Comparison of ENCODE assay signal across 17 cellular contexts in the genomic region with DNA sequence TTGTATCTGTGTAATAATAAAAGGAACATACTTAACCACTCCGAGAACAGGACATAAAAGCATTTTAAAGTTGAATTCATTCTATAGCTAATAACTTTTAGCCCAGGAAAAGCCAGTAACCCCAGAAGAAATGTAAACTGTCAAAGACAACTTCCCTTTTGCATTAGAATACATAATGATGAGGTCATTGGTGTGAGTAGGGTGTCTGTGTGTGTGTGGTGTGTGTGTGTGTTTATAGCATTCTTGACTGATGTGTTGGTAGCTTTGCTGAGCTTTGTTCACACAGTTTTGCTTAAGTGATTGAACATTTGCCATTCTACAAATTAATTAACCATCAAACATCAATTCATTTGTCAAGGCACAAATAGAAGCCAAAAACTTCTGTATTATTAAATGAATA.
"Had no signal": no experiment of that assay in that cellular context is flagged by ENCODE, and none has a peak within 500 bp of the region (broad histone marks: within the 10 kb centered on the region; RNA-seq: fewer than 3 reads in every experiment).

No MANE protein-coding gene starts in this region.

- H3K9me3 ChIP-seq: testis, transverse colon had no signal

- H3K4me3 Mint-ChIP-seq: dendritic cell treated with granulocyte-macrophage colony-stimulating factor and Interleukin-4, amounts not matched to agents 40 ng/mL and 50 ng/mL, for 4 days; effector memory CD8-positive, alpha-beta T cell; naive thymus-derived CD8-positive, alpha-beta T cell; neural crest cell; stimulated activated naive B cell treated with anti-CD40 and anti-IgM and Interleukin-4, amounts not matched to agents 10 μg/mL and 1 μg/mL and 100 μg/mL, for 72 hours; stimulated activated naive CD8-positive, alpha-beta T cell treated with anti-CD3 and anti-CD28 coated beads, Interleukin-15, amount 100 ng/mL, for 72 hours had no signal

- H3K27me3 ChIP-seq: testis, transverse colon had no signal

- DNase-seq: effector memory CD8-positive, alpha-beta T cell; erythroblast; foreskin melanocyte; glutamatergic neuron; islet precursor cell; mammary epithelial cell; mucosa of descending colon; naive thymus-derived CD8-positive, alpha-beta T cell; posterior cingulate gyrus; stimulated activated CD4-positive, alpha-beta T cell treated with anti-CD3 and anti-CD28 coated beads, Interleukin-2, amount 100 ng/mL, for 24 hours; stimulated activated CD4-positive, alpha-beta T cell treated with anti-CD3 and anti-CD28 coated beads, Interleukin-4, amount 100 ng/mL, for 4 hours; stimulated activated naive B cell treated with anti-CD40 and anti-IgM and Interleukin-4, amounts not matched to agents 10 μg/mL and 1 μg/mL and 100 μg/mL, for 72 hours; stimulated activated naive CD8-positive, alpha-beta T cell treated with anti-CD3 and anti-CD28 coated beads, Interleukin-15, amount 100 ng/mL, for 72 hours; testis; transverse colon had no signal

- H3K36me3 Mint-ChIP-seq: naive thymus-derived CD8-positive, alpha-beta T cell; stimulated activated naive B cell treated with anti-CD40 and anti-IgM and Interleukin-4, amounts not matched to agents 10 μg/mL and 1 μg/mL and 100 μg/mL, for 72 hours had no signal

- H3K27ac ChIP-seq: testis, transverse colon had no signal

- H3K36me3 ChIP-seq: transverse colon had no signal

- H3K4me1 Mint-ChIP-seq: naive thymus-derived CD8-positive, alpha-beta T cell; stimulated activated naive B cell treated with anti-CD40 and anti-IgM and Interleukin-4, amounts not matched to agents 10 μg/mL and 1 μg/mL and 100 μg/mL, for 72 hours; stimulated activated naive CD8-positive, alpha-beta T cell treated with anti-CD3 and anti-CD28 coated beads, Interleukin-15, amount 100 ng/mL, for 72 hours had no signal

- H3K27me3 Mint-ChIP-seq: dendritic cell treated with granulocyte-macrophage colony-stimulating factor and Interleukin-4, amounts not matched to agents 40 ng/mL and 50 ng/mL, for 4 days; effector memory CD8-positive, alpha-beta T cell; naive thymus-derived CD8-positive, alpha-beta T cell; stimulated activated naive B cell treated with anti-CD40 and anti-IgM and Interleukin-4, amounts not matched to agents 10 μg/mL and 1 μg/mL and 100 μg/mL, for 72 hours; stimulated activated naive CD8-positive, alpha-beta T cell treated with anti-CD3 and anti-CD28 coated beads, Interleukin-15, amount 100 ng/mL, for 72 hours had no signal

- H3K4me3 ChIP-seq: mucosa of descending colon, testis, transverse colon had no signal

- H3K4me1 ChIP-seq: testis, transverse colon had no signal

- H3K27ac Mint-ChIP-seq: dendritic cell treated with granulocyte-macrophage colony-stimulating factor and Interleukin-4, amounts not matched to agents 40 ng/mL and 50 ng/mL, for 4 days; effector memory CD8-positive, alpha-beta T cell; naive thymus-derived CD8-positive, alpha-beta T cell; stimulated activated naive B cell treated with anti-CD40 and anti-IgM and Interleukin-4, amounts not matched to agents 10 μg/mL and 1 μg/mL and 100 μg/mL, for 72 hours; stimulated activated naive CD8-positive, alpha-beta T cell treated with anti-CD3 and anti-CD28 coated beads, Interleukin-15, amount 100 ng/mL, for 72 hours had no signal
